Comparison of ENCODE assay signal across 20 cellular contexts in genomic region chr4:88333741-88334405, GRCh38. TPM values are rescaled to one million over a fixed set of nuclear protein-coding genes. Genes with fewer than 3 reads are reported as not detected.
A peak's percentile ranks its signal among the peaks of the same experiment; 100 is the strongest.
DNase-seq lines count a peak whose midpoint lies in the region; ATAC-seq and TF ChIP-seq lines count a peak whose summit lies in the region.
"Had no signal": no experiment of that assay in that cellular context is flagged by ENCODE, and none has a peak within 500 bp of the region (broad histone marks: within the 10 kb centered on the region; RNA-seq: fewer than 3 reads in every experiment).

No MANE protein-coding gene starts in this region.

- H3K27ac ChIP-seq in fibroblast of lung (ENCODE audit: insufficient read depth, low read length) (no peak overlapping the region), gastrocnemius medialis (peak overlapping the region in 2 of 4 donors; percentile 20 to 37)
- H3K27ac ChIP-seq: heart right ventricle, right atrium auricular region had no signal

- no peak overlapping the region for H3K4me2 ChIP-seq in fibroblast of lung (ENCODE audit: extremely low read depth, insufficient read depth, low read length)

- H3K79me2 ChIP-seq in fibroblast of lung (ENCODE audit: control insufficient read depth, insufficient read depth, low read length) = no peaks in the 10 kb centered on the region

- DNase-seq in EH (ENCODE audit: low read depth) = peak; percentile 36
- peak; percentile 2 for DNase-seq in NCI-H226
- DNase-seq in fibroblast of lung (ENCODE audit: low read depth in 2 of 2) = peak; percentile 23 to 87
- DNase-seq in gastrocnemius medialis = peak in 1 of 2 donors; percentile 28
- DNase-seq in NCI-H446 treated with DMSO at 0.1 percent for 48 hours (lab: John Stamatoyannopoulos, UW) = no peak
- DNase-seq in activated CD4-positive, alpha-beta T cell treated with anti-CD3 and anti-CD28 coated beads for 36 hours = no peak
- DNase-seq in activated effector memory CD4-positive, alpha-beta T cell treated with anti-CD3 and anti-CD28 coated beads, Interleukin-2, amount 50 U/mL, for 16 hours = no peak
- DNase-seq: activated CD4-positive, alpha-beta T cell treated with anti-CD3 and anti-CD28 coated beads for 4 hours; CD4-positive, alpha-beta T cell; central memory CD4-positive, alpha-beta T cell; DMS79 treated with DMSO at 0.1 percent for 48 hours; heart right ventricle; islet precursor cell; NCI-H2029 treated with DMSO at 0.1 percent for 48 hours; NCI-H524 treated with DMSO at 0.1 percent for 48 hours; stimulated activated CD4-positive, alpha-beta T cell treated with anti-CD3 and anti-CD28 coated beads, Interleukin-1b, Interleukin-23, amount 100 ng/mL, for 48 hours; T1000 had no signal

- in situ Hi-C loops in gastrocnemius medialis (cut with MboI; ENCODE audit: low sequenced_read_pairs in 4 of 4) = no loop called here

- no peaks in the 10 kb centered on the region for H4K20me1 ChIP-seq in fibroblast of lung (ENCODE audit: control insufficient read depth, extremely low read depth, insufficient read depth, low read length)

- TF ChIP-seq CTCF in fibroblast of lung (conservative IDR thresholded peaks at IDR 0.05 in 1 of 2, IDR thresholded peaks at IDR 0.05 in 1 of 2; ENCODE audit: low read depth in 1 of 2, low read length in 2 of 2) = no peak
- no peak for TF ChIP-seq CTCF in gastrocnemius medialis (IDR thresholded peaks at IDR 0.05 in 4 of 5, conservative IDR thresholded peaks at IDR 0.05 in 1 of 5)

- H3K4me1 ChIP-seq in fibroblast of lung (ENCODE audit: control insufficient read depth, extremely low read depth, insufficient read depth, low read length) (peaks cover 2% of the 10 kb centered on the region), gastrocnemius medialis (peaks cover 5 to 6% of the 10 kb centered on the region in 2 donors)
- H3K4me1 ChIP-seq: right atrium auricular region had no signal

- H3K27me3 ChIP-seq in fibroblast of lung (ENCODE audit: control insufficient read depth, insufficient read depth, low read length) (no peaks in the 10 kb centered on the region), gastrocnemius medialis (no peaks in the 10 kb centered on the region)
- H3K27me3 ChIP-seq: heart right ventricle, right atrium auricular region had no signal

- no peak for TF ChIP-seq POLR2A in gastrocnemius medialis (IDR thresholded peaks at IDR 0.05)

- peak; percentile 63 to 75 for ATAC-seq in gastrocnemius medialis
- no peak for ATAC-seq in activated CD4-positive, alpha-beta T cell treated with anti-CD3 and anti-CD28 coated beads for 36 hours

- H3K27me3 Mint-ChIP-seq in activated CD4-positive, alpha-beta T cell treated with anti-CD3 and anti-CD28 coated beads for 36 hours = no peaks in the 10 kb centered on the region
- H3K27me3 Mint-ChIP-seq: activated naive CD8-positive, alpha-beta T cell; CD4-positive, alpha-beta T cell had no signal

- H3K36me3 ChIP-seq in fibroblast of lung (ENCODE audit: control insufficient read depth, insufficient read depth, low read length) = no peaks in the 10 kb centered on the region
- no peaks in the 10 kb centered on the region for H3K36me3 ChIP-seq in gastrocnemius medialis
- H3K36me3 ChIP-seq: heart right ventricle, right atrium auricular region had no signal

- no peak overlapping the region for H3K9ac ChIP-seq in fibroblast of lung (ENCODE audit: insufficient read depth, low read length)

- no peaks in the 10 kb centered on the region for H3K9me3 Mint-ChIP-seq in activated CD4-positive, alpha-beta T cell treated with anti-CD3 and anti-CD28 coated beads for 36 hours (ENCODE audit: low read depth)
- H3K9me3 Mint-ChIP-seq: CD4-positive, alpha-beta T cell had no signal

- POLR2A ChIA-PET in activated CD4-positive, alpha-beta T cell treated with anti-CD3 and anti-CD28 coated beads for 36 hours (lab: Charles Lee) = no interaction called here

- H3K4me1 Mint-ChIP-seq in activated CD4-positive, alpha-beta T cell treated with anti-CD3 and anti-CD28 coated beads for 36 hours = no peaks in the 10 kb centered on the region

- H3K27ac Mint-ChIP-seq in activated CD4-positive, alpha-beta T cell treated with anti-CD3 and anti-CD28 coated beads for 36 hours = no peak overlapping the region
- H3K27ac Mint-ChIP-seq: activated naive CD8-positive, alpha-beta T cell; CD4-positive, alpha-beta T cell had no signal

- no peak overlapping the region for H2AFZ ChIP-seq in fibroblast of lung (ENCODE audit: low read length)

- no peak overlapping the region for H3K4me3 Mint-ChIP-seq in activated CD4-positive, alpha-beta T cell treated with anti-CD3 and anti-CD28 coated beads for 36 hours
- H3K4me3 Mint-ChIP-seq: activated naive CD8-positive, alpha-beta T cell; CD4-positive, alpha-beta T cell; neural crest cell had no signal

- CTCF ChIA-PET in activated CD4-positive, alpha-beta T cell treated with anti-CD3 and anti-CD28 coated beads for 36 hours (lab: Charles Lee) = interaction anchor here (0.6 kb wide), 1 partner anchor 89 kb away, joined by 3 read pairs; no protein-coding TSS in a partner anchor

- H3K4me3 ChIP-seq in fibroblast of lung (replicated peaks in 1 of 4; ENCODE audit: control extremely low read depth in 1 of 4, insufficient read depth in 1 of 4, low read depth in 3 of 4, low read length in 4 of 4) (no peak overlapping the region), gastrocnemius medialis (no peak overlapping the region)
- H3K4me3 ChIP-seq: heart right ventricle, right atrium auricular region had no signal

- H3K9me3 ChIP-seq in fibroblast of lung (ENCODE audit: control insufficient read depth, insufficient read depth, low read depth, low read length) = no peaks in the 10 kb centered on the region
- no peaks in the 10 kb centered on the region for H3K9me3 ChIP-seq in gastrocnemius medialis
- H3K9me3 ChIP-seq: heart right ventricle, right atrium auricular region had no signal

- no peaks in the 10 kb centered on the region for H3K36me3 Mint-ChIP-seq in activated CD4-positive, alpha-beta T cell treated with anti-CD3 and anti-CD28 coated beads for 36 hours (ENCODE audit: low read depth)

- intact Hi-C loops in gastrocnemius medialis (cut with DNase I; ENCODE audit: low total_unique reads) = no loop called here
- intact Hi-C loops in activated CD4-positive, alpha-beta T cell treated with anti-CD3 and anti-CD28 coated beads for 36 hours (cut with DNase I, micrococcal nuclease) = no loop called here

RNA-seq across cellular contexts. Expression of gene HERC6, which starts 44.8 kb away (rescaled TPM):
- 8.5 and 12.9 TPM in 2 replicates for total RNA-seq in fibroblast of lung
- 4.1 and 6.3 TPM in 2 replicates for polyA plus RNA-seq in fibroblast of lung
- polyA plus RNA-seq in fibroblast of lung (2012) = 4.7 and 5.3 TPM in 2 replicates
- polyA minus RNA-seq in fibroblast of lung (ENCODE audit: low replicate concordance) = 20.0 and 20.9 TPM in 2 replicates
- total RNA-seq in gastrocnemius medialis = 1 to 10 TPM in 2 of 4 donors, under 1 TPM in 2; 0.42 to 1.6 (median 1.0) TPM
- 1 to 10 TPM; 7.3 to 9.3 TPM for total RNA-seq in activated CD4-positive, alpha-beta T cell treated with anti-CD3 and anti-CD28 coated beads for 36 hours

RNA-seq across cellular contexts. Expression of gene PPM1K, which starts 49.5 kb away (rescaled TPM):
- total RNA-seq in fibroblast of lung = 10.0 and 18.0 TPM in 2 replicates
- polyA plus RNA-seq in fibroblast of lung = 8.1 and 14.4 TPM in 2 replicates
- polyA plus RNA-seq in fibroblast of lung (2012) = 4.1 and 6.5 TPM in 2 replicates
- polyA minus RNA-seq in fibroblast of lung (ENCODE audit: low replicate concordance) = 10.7 and 35.0 TPM in 2 replicates
- 1 to 10 TPM; 3.3 to 9.5 (median 6.9) TPM for total RNA-seq in gastrocnemius medialis
- 10 to 100 TPM; 44.2 to 53.4 TPM for total RNA-seq in activated CD4-positive, alpha-beta T cell treated with anti-CD3 and anti-CD28 coated beads for 36 hours

Comparison
In these comparisons a context has a peak if more than half of its experiments do, and no peak if none do; other contexts are left out.
1. DNase-seq: peak in EH (single experiment), NCI-H226 (single experiment) and fibroblast of lung (2 of 2); none in NCI-H446 treated with DMSO at 0.1 percent for 48 hours (single experiment), activated CD4-positive, alpha-beta T cell treated with anti-CD3 and anti-CD28 coated beads for 36 hours (single experiment) and activated effector memory CD4-positive, alpha-beta T cell treated with anti-CD3 and anti-CD28 coated beads, Interleukin-2, amount 50 U/mL, for 16 hours (single experiment).